ENCODE assay signal across 2 cellular contexts in the genomic region with DNA sequence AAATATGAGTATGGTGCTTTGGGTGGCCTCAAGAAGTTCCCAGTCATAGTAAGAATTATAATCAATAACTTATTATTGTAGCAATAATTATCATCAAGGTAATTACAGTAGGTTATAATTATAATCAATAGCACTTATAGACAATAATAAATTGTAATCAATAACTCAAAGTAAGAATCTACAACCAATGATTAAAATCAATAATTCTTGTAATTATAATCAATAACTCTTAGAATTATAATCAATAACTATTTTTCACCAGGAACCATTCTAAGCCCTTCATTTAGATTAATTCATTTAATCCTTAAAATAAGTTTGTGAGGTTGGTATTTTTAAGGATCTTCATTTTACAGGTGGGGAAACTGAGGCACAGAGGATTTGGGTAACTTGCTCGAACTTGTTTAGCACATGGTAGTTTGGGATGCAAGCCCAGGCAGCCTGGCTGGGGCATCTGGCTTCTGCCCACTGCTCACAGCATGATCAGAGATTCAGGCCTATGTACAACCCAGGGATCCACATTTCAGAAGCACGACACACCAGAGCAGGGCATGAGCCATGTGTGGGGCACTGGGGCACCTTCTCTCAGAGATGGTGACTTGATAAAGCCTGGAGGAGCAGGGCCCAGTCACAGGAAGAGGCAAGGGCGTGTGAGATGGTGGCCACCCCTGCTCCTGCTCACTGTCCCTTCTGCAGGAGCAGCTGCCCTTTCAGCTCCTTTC.
A peak's percentile ranks its signal among the peaks of the same experiment; 100 is the strongest.
TF ChIP-seq lines count a peak whose summit lies in the region.

No MANE protein-coding gene starts in this region.

TF ChIP-seq in IMR-90, 13 proteins besides CTCF, POLR2A, EP300 and RAD21:
- no peak for TF ChIP-seq BHLHE40 (IDR thresholded peaks at IDR 0.05; ENCODE audit: low read depth, low read length)

TF ChIP-seq in K562, 482 proteins besides CTCF, POLR2A, EP300 and RAD21:
- TF ChIP-seq, protein P1, sequence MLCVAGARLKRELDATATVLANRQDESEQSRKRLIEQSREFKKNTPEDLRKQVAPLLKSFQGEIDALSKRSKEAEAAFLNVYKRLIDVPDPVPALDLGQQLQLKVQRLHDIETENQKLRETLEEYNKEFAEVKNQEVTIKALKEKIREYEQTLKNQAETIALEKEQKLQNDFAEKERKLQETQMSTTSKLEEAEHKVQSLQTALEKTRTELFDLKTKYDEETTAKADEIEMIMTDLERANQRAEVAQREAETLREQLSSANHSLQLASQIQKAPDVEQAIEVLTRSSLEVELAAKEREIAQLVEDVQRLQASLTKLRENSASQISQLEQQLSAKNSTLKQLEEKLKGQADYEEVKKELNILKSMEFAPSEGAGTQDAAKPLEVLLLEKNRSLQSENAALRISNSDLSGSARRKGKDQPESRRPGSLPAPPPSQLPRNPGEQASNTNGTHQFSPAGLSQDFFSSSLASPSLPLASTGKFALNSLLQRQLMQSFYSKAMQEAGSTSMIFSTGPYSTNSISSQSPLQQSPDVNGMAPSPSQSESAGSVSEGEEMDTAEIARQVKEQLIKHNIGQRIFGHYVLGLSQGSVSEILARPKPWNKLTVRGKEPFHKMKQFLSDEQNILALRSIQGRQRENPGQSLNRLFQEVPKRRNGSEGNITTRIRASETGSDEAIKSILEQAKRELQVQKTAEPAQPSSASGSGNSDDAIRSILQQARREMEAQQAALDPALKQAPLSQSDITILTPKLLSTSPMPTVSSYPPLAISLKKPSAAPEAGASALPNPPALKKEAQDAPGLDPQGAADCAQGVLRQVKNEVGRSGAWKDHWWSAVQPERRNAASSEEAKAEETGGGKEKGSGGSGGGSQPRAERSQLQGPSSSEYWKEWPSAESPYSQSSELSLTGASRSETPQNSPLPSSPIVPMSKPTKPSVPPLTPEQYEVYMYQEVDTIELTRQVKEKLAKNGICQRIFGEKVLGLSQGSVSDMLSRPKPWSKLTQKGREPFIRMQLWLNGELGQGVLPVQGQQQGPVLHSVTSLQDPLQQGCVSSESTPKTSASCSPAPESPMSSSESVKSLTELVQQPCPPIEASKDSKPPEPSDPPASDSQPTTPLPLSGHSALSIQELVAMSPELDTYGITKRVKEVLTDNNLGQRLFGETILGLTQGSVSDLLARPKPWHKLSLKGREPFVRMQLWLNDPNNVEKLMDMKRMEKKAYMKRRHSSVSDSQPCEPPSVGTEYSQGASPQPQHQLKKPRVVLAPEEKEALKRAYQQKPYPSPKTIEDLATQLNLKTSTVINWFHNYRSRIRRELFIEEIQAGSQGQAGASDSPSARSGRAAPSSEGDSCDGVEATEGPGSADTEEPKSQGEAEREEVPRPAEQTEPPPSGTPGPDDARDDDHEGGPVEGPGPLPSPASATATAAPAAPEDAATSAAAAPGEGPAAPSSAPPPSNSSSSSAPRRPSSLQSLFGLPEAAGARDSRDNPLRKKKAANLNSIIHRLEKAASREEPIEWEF (CRISPR knock-in tag; IDR thresholded peaks at IDR 0.05), result peak; percentile 99
- no peak for TF ChIP-seq BDP1 (IDR thresholded peaks at IDR 0.05; ENCODE audit: insufficient read depth, insufficient read length)
